In genomic region chr1:26084844-26085243, GRCh38 we compare ENCODE assay signal across 1 cellular context.
TF ChIP-seq lines count a peak whose summit lies in the region.

No MANE protein-coding gene starts in this region.

TF ChIP-seq in K562, 482 proteins besides CTCF, POLR2A, EP300 and RAD21:
- no peak for TF ChIP-seq ATF1 (CRISPR knock-in tag; IDR thresholded peaks at IDR 0.05)
- no peak for TF ChIP-seq ATF1 (tag; IDR thresholded peaks at IDR 0.05)
- TF ChIP-seq ZSCAN29 (IDR thresholded peaks at IDR 0.05) = no peak
- TF ChIP-seq STAG1 (CRISPR knock-in tag; IDR thresholded peaks at IDR 0.05; ENCODE audit: borderline replicate concordance) = no peak
- peak; percentile 97 for TF ChIP-seq RBM25 (IDR thresholded peaks at IDR 0.05; ENCODE audit: low read depth, low read length, severe bottlenecking)
- TF ChIP-seq CXXC5 (CRISPR knock-in tag; IDR thresholded peaks at IDR 0.05) = no peak
- TF ChIP-seq ZNF121 (CRISPR knock-in tag; conservative IDR thresholded peaks at IDR 0.05) = peak; percentile 56; the same call in 1 of the 2 replicates
- no peak for TF ChIP-seq HIVEP1 (CRISPR knock-in tag; IDR thresholded peaks at IDR 0.05)
- TF ChIP-seq USF1 (CRISPR knock-in tag; IDR thresholded peaks at IDR 0.05) = no peak
- no peak for TF ChIP-seq KDM4B (IDR thresholded peaks at IDR 0.05; ENCODE audit: borderline replicate concordance in 2 of 2, low read depth in 1 of 2)
- no peak for TF ChIP-seq SIN3A (IDR thresholded peaks at IDR 0.05; ENCODE audit: borderline replicate concordance in 2 of 2, control insufficient read depth in 1 of 2, low read depth in 2 of 2, low read length in 2 of 2)
- TF ChIP-seq BCL6 (CRISPR knock-in tag; IDR thresholded peaks at IDR 0.05) = no peak
- no peak for TF ChIP-seq NCOA2 (IDR thresholded peaks at IDR 0.05; ENCODE audit: partially characterized antibody in 2 of 2)
- no peak for TF ChIP-seq MIER1 (IDR thresholded peaks at IDR 0.05; ENCODE audit: low read depth)
- no peak for TF ChIP-seq ILF3 (IDR thresholded peaks at IDR 0.05; ENCODE audit: borderline replicate concordance)
- TF ChIP-seq HMGN3 (IDR thresholded peaks at IDR 0.05; ENCODE audit: borderline replicate concordance, extremely low read depth, insufficient read length, low read depth, low read length) = no peak
- no peak for TF ChIP-seq ESRRB (CRISPR knock-in tag; IDR thresholded peaks at IDR 0.05; ENCODE audit: borderline replicate concordance)
- no peak for TF ChIP-seq BMI1 (IDR thresholded peaks at IDR 0.05; ENCODE audit: low read length)
- TF ChIP-seq ZNF395 (CRISPR knock-in tag; IDR thresholded peaks at IDR 0.05) = no peak
- no peak for TF ChIP-seq NR0B1 (IDR thresholded peaks at IDR 0.05; ENCODE audit: partially characterized antibody)
- TF ChIP-seq ZNF511 (CRISPR knock-in tag; IDR thresholded peaks at IDR 0.05) = no peak
- no peak for TF ChIP-seq ZNF197 (CRISPR knock-in tag; IDR thresholded peaks at IDR 0.05; ENCODE audit: low read depth)
- peak; percentile 66 for TF ChIP-seq BCOR (IDR thresholded peaks at IDR 0.05)
- TF ChIP-seq SP2 (IDR thresholded peaks at IDR 0.05; ENCODE audit: extremely low read depth, low read depth, low read length, poor library complexity, severe bottlenecking) = no peak
- no peak for TF ChIP-seq TAL1 (IDR thresholded peaks at IDR 0.05)
- no peak for TF ChIP-seq POLR2AphosphoS2 (IDR thresholded peaks at IDR 0.05; ENCODE audit: low read length)
- TF ChIP-seq FOXJ3 (CRISPR knock-in tag; IDR thresholded peaks at IDR 0.05) = no peak
